ENCODE assay signal across 8 cellular contexts in the genomic region with DNA sequence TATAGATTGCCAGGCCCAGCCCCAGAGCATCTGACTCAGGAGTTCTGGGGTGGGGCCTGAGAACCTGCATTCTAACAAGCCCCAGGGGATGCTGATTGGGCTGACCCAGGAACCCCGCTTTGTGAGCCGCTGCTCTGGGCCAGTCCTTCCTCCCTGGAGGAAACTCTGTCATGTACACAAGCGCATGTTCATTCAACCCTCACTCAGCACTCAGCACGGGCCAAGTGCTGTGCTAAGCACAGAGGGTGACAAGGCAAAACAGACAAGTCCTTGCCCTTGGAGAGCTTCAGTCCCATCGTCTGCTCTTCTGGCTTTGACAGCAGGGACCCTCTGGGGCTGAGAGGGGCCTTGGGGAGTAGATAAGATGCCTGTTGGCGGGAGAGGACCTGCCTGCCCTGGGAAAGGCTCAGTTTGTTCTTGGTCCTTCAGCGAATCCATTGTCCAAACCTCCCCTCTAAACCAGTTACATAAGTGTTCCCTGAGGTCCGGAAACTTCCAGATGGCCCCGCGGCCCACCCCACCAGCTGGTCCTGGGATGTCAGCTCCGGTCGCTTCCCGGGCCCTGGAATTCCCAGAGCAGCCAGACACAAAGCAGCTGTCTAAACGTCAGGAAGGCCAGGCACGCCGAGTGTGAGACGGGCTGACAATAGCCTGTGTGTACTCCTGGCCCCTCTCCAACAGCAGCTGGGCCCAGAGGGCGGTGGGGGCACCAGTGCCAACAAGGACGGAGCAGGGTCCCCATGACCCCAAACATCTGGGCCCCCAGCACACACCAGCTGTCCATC.
DNase-seq lines count a peak whose midpoint lies in the region; ATAC-seq and TF ChIP-seq lines count a peak whose summit lies in the region.

No MANE protein-coding gene starts in this region.

- peak overlapping the region; percentile 54 for H3K27ac Mint-ChIP-seq in nephron progenitor cell

- no peak for TF ChIP-seq EP300 in gastroesophageal sphincter (IDR thresholded peaks at IDR 0.05)

- H3K4me3 ChIP-seq in gastroesophageal sphincter (no peak overlapping the region), aorta (ENCODE audit: low read length in 2 of 2) (no peak overlapping the region)

- no peak for TF ChIP-seq CTCF in gastroesophageal sphincter (IDR thresholded peaks at IDR 0.05)
- TF ChIP-seq CTCF in nephron progenitor cell (IDR thresholded peaks at IDR 0.05), result no peak

- H3K9me3 Mint-ChIP-seq in nephron progenitor cell, result no peaks in the 10 kb centered on the region

- peaks cover 69% of the 10 kb centered on the region for H3K4me1 Mint-ChIP-seq in nephron progenitor cell

- H3K36me3 ChIP-seq in gastroesophageal sphincter, result no peaks in the 10 kb centered on the region
- H3K36me3 ChIP-seq in aorta (ENCODE audit: control insufficient read depth in 1 of 2, insufficient read depth in 2 of 2, low read length in 1 of 2), result no peaks in the 10 kb centered on the region

- H3K4me1 ChIP-seq in gastroesophageal sphincter, result peaks cover 0 to 49% (median 18%) of the 10 kb centered on the region in 3 donors
- no peaks in the 10 kb centered on the region for H3K4me1 ChIP-seq in aorta (ENCODE audit: control insufficient read depth in 1 of 2, insufficient read depth in 2 of 2, low read length in 2 of 2)

- no peaks in the 10 kb centered on the region for H3K9me3 ChIP-seq in gastroesophageal sphincter
- no peaks in the 10 kb centered on the region for H3K9me3 ChIP-seq in aorta (ENCODE audit: control insufficient read depth, low read length)

- no peak for TF ChIP-seq POLR2A in gastroesophageal sphincter (IDR thresholded peaks at IDR 0.05)

- H3K4me3 Mint-ChIP-seq in nephron progenitor cell, result no peak overlapping the region

- WGBS in gastroesophageal sphincter (ENCODE audit: low coverage in 1 of 2), 2 donors, result no CpG with 5 or more reads among the region's 19 CpGs
- 27 to 38% methylated on average over 19 of the region's 19 CpGs for WGBS in aorta, 2 donors

- H3K27ac ChIP-seq in gastroesophageal sphincter (peak overlapping the region in 3 of 4 donors; percentile 74 to 80 (median 78)), aorta (ENCODE audit: low read depth in 1 of 2, low read length in 2 of 2) (no peak overlapping the region)

- ATAC-seq in gastroesophageal sphincter, result peak; percentile 84
- peak; percentile 60 for ATAC-seq in aorta (ENCODE audit: low FRiP score)

- DNase-seq in NCI-H82 (lab: John Stamatoyannopoulos, UW) (peak; percentile 45), NCI-H82 treated with DMSO at 0.1 percent for 48 hours (lab: John Stamatoyannopoulos, UW; ENCODE audit: unreplicated experiment) (no peak), nephron progenitor cell (no peak), aorta (peak in 1 of 2 donors; percentile 61), NCI-H2107 treated with DMSO at 0.1 percent for 48 hours (lab: John Stamatoyannopoulos, UW; ENCODE audit: unreplicated experiment) (no peak), NOMO-1 treated with dmso at 0.1 percent for 144 hours (lab: John Stamatoyannopoulos, UW; ENCODE audit: unreplicated experiment) (no peak), glomerular visceral epithelial cell (ENCODE audit: extremely low spot score) (no peak)

- no peaks in the 10 kb centered on the region for H3K27me3 ChIP-seq in gastroesophageal sphincter
- no peaks in the 10 kb centered on the region for H3K27me3 ChIP-seq in aorta (ENCODE audit: control insufficient read depth in 1 of 2, insufficient read depth in 2 of 2, low read length in 1 of 2)

- no peaks in the 10 kb centered on the region for H3K36me3 Mint-ChIP-seq in nephron progenitor cell (ENCODE audit: low read depth)

- peaks cover 6% of the 10 kb centered on the region for H3K27me3 Mint-ChIP-seq in nephron progenitor cell (ENCODE audit: low read depth, poor library complexity)

- intact Hi-C loops in aorta (cut with DNase I), result no loop called here

Comparison
In these comparisons a context has a peak if more than half of its experiments do, and no peak if none do; other contexts are left out.
1. H3K27ac ChIP-seq: peak in gastroesophageal sphincter (3 of 4); none in aorta (0 of 2).